In genomic region chr3:53599780-53600179, GRCh38 we compare ENCODE assay signal across 21 cellular contexts.
"Had no signal": no experiment of that assay in that cellular context is flagged by ENCODE, and none has a peak within 500 bp of the region (broad histone marks: within the 10 kb centered on the region; RNA-seq: fewer than 3 reads in every experiment).

No MANE protein-coding gene starts in this region.

- H3K4me1 ChIP-seq: SJCRH30 had no signal

- H3K4me3 ChIP-seq: SJCRH30 had no signal

- DNase-seq: KBM-7; NCI-H1092; NCI-H1105 treated with DMSO at 0.1 percent for 48 hours; NCI-H1417 treated with DMSO at 0.1 percent for 48 hours; NCI-H146; NCI-H1694 treated with DMSO at 0.1 percent for 48 hours; NCI-H1930; NCI-H2081; NCI-H2107; NCI-H2227 treated with DMSO at 0.1 percent for 48 hours; NCI-H446; NCI-H510A; NCI-H524 treated with DMSO at 0.1 percent for 48 hours; NCI-H69; NCI-H774; NK-92 treated with Interleukin-12 subunit alpha and Interleukin-12 subunit beta, amount 100 ng/mL, for 24 hours; PC-3; SHP77 treated with DMSO at 0.1 percent for 48 hours; SJCRH30 had no signal

- H3K36me3 ChIP-seq: SJCRH30 had no signal

- H3K27ac ChIP-seq: HL-60, RWPE1, SJCRH30 had no signal

- H3K27me3 ChIP-seq: SJCRH30 had no signal

- H3K9me3 ChIP-seq: SJCRH30 had no signal
